In the genomic region with DNA sequence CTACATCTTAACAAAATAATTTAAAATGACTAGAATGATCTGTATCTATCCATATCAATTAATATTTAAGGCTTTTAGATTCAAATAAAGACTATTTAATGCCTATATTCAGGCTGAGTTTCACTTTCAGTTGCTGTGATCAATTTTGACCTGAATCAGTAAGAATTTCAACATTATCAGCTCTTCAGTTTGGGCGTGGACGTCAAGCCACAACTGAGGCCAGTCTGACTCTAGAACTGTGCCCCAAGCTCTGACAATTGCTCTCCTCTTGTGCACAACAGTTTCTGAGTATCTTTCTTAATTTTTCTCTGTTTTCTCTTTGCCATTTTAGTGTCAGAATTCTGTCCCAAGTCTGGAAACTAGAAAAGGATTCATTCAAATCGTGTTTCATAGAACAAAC, we compare ENCODE assay signal across 20 cellular contexts.
"Had no signal": no experiment of that assay in that cellular context is flagged by ENCODE, and none has a peak within 500 bp of the region (broad histone marks: within the 10 kb centered on the region; RNA-seq: fewer than 3 reads in every experiment).

No MANE protein-coding gene starts in this region.

- H3K4me2 ChIP-seq: SK-N-SH had no signal

- DNase-seq: Karpas-422, KG1, MV-4-11, NCI-H1048, NCI-H1105, NCI-H1417, NCI-H146, NCI-H1694 treated with DMSO at 0.1 percent for 48 hours, NCI-H1930, NCI-H2081, NCI-H2107, NCI-H2227 treated with DMSO at 0.1 percent for 48 hours, NCI-H524, NCI-H526 treated with DMSO at 0.1 percent for 48 hours, NCI-H748 treated with DMSO at 0.1 percent for 48 hours, Right ventricle myocardium superior, RPMI8226, SIG-M5, SK-N-SH had no signal

- H3K9me2 ChIP-seq: SK-N-SH had no signal

- H3K9me3 ChIP-seq: SK-N-SH had no signal

- H3K27ac ChIP-seq: HL-60 had no signal

- H3K9ac ChIP-seq: SK-N-SH had no signal
